2 cellular contexts compared by ENCODE assay signal in the genomic region with DNA sequence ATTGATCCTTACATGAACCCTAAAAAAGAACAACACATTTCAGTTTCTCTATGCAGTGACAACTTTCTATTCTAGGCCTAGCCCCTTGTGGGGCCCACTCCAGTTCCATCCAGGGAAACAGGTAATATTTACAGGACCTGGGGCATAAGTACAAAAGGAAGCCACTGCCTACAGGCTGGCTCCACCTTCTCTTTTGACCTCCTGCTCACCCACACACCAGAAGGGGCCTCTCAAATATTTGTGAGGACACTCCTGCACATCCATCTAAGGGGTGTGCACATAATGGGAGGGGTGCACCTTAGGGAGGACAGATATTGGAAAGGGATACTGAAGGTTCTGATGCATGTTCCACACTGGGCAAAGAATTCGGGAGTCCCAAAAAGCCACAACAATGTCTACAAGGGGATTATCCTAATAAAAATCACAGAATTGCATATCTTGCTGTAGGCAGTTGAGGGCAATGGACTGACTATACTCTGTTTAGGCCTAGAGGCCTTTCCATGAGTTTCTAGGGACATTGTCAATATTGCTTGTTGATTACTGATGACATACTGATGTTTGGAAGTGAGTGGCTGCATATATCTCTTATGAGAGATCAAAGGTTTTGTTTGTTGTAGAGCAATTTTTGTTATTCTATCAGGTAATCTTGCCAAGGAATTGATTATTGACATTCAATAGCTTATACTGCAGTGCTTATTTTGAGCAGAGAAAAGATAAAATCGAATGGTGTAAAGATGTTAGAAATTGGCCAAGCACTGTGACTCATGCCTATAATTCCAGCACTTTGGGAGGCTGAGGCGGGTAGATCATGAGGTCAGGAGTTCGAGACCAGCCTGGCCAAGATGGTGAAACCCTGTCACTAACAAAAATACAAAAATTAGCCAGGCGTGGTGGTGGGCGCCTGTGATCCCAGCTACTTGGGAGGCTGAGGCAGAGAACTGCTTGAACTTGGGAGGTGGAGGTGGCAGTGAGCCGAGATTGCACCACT.
TF ChIP-seq lines count a peak whose summit lies in the region.

No MANE protein-coding gene starts in this region.

TF ChIP-seq in HEK293, 187 proteins besides CTCF, POLR2A, EP300 and RAD21:
- TF ChIP-seq, protein P1, sequence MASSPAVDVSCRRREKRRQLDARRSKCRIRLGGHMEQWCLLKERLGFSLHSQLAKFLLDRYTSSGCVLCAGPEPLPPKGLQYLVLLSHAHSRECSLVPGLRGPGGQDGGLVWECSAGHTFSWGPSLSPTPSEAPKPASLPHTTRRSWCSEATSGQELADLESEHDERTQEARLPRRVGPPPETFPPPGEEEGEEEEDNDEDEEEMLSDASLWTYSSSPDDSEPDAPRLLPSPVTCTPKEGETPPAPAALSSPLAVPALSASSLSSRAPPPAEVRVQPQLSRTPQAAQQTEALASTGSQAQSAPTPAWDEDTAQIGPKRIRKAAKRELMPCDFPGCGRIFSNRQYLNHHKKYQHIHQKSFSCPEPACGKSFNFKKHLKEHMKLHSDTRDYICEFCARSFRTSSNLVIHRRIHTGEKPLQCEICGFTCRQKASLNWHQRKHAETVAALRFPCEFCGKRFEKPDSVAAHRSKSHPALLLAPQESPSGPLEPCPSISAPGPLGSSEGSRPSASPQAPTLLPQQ (tag by site-specific recombination; IDR thresholded peaks at IDR 0.05): peak; percentile 67
- TF ChIP-seq ZFP69B (tag by site-specific recombination; IDR thresholded peaks at IDR 0.05) (0 out of 2 replicates have a peak, but pooled peaks have one; percentile 31), ZNF132 (tag by site-specific recombination; IDR thresholded peaks at IDR 0.05; ENCODE audit: borderline replicate concordance) (no peak)

TF ChIP-seq in GM12878, 131 proteins besides CTCF, POLR2A, EP300 and RAD21:
- TF ChIP-seq BACH1 (IDR thresholded peaks at IDR 0.05; ENCODE audit: borderline replicate concordance) (no peak), CBX3 (IDR thresholded peaks at IDR 0.05; ENCODE audit: borderline replicate concordance, low read depth) (no peak), SREBF1 (IDR thresholded peaks at IDR 0.05; ENCODE audit: low read length) (no peak), ZNF384 (IDR thresholded peaks at IDR 0.05; ENCODE audit: borderline replicate concordance, low read depth, low read length) (no peak), DPF2 (IDR thresholded peaks at IDR 0.05) (no peak), ZNF207 (IDR thresholded peaks at IDR 0.05; ENCODE audit: borderline replicate concordance) (no peak), NR2C1 (IDR thresholded peaks at IDR 0.05) (no peak), ZNF217 (IDR thresholded peaks at IDR 0.05) (no peak), SIX5 (IDR thresholded peaks at IDR 0.05; ENCODE audit: low read depth, low read length, severe bottlenecking) (no peak), SRF (IDR thresholded peaks at IDR 0.05; ENCODE audit: low read depth in 2 of 2, low read length in 2 of 2) (no peak), FOXM1 (IDR thresholded peaks at IDR 0.05; ENCODE audit: low read depth, low read length) (no peak)
- TF ChIP-seq, protein P2, sequence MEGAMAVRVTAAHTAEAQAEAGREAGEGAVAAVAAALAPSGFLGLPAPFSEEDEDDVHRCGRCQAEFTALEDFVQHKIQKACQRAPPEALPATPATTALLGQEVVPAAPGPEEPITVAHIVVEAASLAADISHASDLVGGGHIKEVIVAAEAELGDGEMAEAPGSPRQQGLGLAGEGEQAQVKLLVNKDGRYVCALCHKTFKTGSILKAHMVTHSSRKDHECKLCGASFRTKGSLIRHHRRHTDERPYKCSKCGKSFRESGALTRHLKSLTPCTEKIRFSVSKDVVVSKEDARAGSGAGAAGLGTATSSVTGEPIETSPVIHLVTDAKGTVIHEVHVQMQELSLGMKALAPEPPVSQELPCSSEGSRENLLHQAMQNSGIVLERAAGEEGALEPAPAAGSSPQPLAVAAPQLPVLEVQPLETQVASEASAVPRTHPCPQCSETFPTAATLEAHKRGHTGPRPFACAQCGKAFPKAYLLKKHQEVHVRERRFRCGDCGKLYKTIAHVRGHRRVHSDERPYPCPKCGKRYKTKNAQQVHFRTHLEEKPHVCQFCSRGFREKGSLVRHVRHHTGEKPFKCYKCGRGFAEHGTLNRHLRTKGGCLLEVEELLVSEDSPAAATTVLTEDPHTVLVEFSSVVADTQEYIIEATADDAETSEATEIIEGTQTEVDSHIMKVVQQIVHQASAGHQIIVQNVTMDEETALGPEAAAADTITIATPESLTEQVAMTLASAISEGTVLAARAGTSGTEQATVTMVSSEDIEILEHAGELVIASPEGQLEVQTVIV (IDR thresholded peaks at IDR 0.05; ENCODE audit: borderline replicate concordance, partially characterized antibody): no peak
TF ChIP-seq in GM12878: peak in this region for 0.
